ENCODE assay signal across 1 cellular context in the genomic region with DNA sequence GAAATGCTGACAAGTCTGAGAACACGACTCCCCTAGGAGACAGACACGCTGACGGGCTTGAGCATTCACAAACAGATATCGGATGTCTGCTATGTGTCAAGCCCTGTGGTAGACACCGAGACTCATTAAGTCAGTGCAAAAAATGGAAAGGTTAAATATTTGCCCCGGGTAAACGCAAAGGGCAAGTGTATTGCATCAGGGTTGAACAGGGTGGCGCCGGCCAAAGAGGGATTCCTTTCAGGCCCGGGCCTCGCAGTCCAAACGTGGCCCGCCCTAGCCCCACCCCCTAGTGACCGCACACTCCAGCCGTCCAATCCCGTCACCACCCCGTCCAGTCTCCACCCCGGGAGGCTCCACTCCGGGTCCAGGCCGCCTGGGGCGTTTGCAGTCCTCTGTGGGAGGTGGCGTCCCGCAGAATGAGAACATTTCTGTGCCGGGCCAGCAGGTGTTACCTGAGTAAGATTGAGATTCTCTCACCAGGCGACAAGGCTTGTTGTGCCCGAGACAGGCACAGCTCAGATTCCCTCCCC.
TF ChIP-seq lines count a peak whose summit lies in the region.

No MANE protein-coding gene starts in this region.

TF ChIP-seq in HepG2, 621 proteins besides CTCF, POLR2A, EP300 and RAD21 (continued from another document and continues in another):
- TF ChIP-seq, protein P1, sequence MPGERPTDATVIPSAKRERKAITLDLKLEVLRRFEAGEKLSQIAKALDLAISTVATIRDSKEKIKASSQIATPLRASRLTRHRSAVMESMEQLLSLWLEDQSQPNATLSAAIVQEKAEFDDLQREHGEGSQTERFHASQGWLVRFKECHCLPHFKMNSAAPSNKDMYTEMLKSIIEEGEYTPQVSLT (CRISPR knock-in tag; IDR thresholded peaks at IDR 0.05; ENCODE audit: borderline replicate concordance, low read depth), result no peak
- TF ChIP-seq, protein P2, sequence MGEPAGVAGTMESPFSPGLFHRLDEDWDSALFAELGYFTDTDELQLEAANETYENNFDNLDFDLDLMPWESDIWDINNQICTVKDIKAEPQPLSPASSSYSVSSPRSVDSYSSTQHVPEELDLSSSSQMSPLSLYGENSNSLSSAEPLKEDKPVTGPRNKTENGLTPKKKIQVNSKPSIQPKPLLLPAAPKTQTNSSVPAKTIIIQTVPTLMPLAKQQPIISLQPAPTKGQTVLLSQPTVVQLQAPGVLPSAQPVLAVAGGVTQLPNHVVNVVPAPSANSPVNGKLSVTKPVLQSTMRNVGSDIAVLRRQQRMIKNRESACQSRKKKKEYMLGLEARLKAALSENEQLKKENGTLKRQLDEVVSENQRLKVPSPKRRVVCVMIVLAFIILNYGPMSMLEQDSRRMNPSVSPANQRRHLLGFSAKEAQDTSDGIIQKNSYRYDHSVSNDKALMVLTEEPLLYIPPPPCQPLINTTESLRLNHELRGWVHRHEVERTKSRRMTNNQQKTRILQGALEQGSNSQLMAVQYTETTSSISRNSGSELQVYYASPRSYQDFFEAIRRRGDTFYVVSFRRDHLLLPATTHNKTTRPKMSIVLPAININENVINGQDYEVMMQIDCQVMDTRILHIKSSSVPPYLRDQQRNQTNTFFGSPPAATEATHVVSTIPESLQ (CRISPR knock-in tag; conservative IDR thresholded peaks at IDR 0.05), result no peak
- TF ChIP-seq ZNF747 (CRISPR knock-in tag; IDR thresholded peaks at IDR 0.05; ENCODE audit: borderline replicate concordance), result 0 out of 2 replicates have a peak, but pooled peaks have one; percentile 13
- TF ChIP-seq ZNF713 (CRISPR knock-in tag; IDR thresholded peaks at IDR 0.05), result no peak
- TF ChIP-seq KMT2B (CRISPR knock-in tag; IDR thresholded peaks at IDR 0.05), result peak; percentile 69; the same call in 1 of the 2 replicates
- peak; percentile 73 for TF ChIP-seq PITX1 (CRISPR knock-in tag; IDR thresholded peaks at IDR 0.05)
- peak; percentile 85 for TF ChIP-seq HNF4A (CRISPR knock-in tag; IDR thresholded peaks at IDR 0.05)
- no peak for TF ChIP-seq SIN3B (IDR thresholded peaks at IDR 0.05; ENCODE audit: low read length)
- TF ChIP-seq, protein P3, sequence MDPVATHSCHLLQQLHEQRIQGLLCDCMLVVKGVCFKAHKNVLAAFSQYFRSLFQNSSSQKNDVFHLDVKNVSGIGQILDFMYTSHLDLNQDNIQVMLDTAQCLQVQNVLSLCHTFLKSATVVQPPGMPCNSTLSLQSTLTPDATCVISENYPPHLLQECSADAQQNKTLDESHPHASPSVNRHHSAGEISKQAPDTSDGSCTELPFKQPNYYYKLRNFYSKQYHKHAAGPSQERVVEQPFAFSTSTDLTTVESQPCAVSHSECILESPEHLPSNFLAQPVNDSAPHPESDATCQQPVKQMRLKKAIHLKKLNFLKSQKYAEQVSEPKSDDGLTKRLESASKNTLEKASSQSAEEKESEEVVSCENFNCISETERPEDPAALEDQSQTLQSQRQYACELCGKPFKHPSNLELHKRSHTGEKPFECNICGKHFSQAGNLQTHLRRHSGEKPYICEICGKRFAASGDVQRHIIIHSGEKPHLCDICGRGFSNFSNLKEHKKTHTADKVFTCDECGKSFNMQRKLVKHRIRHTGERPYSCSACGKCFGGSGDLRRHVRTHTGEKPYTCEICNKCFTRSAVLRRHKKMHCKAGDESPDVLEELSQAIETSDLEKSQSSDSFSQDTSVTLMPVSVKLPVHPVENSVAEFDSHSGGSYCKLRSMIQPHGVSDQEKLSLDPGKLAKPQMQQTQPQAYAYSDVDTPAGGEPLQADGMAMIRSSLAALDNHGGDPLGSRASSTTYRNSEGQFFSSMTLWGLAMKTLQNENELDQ (CRISPR knock-in tag; IDR thresholded peaks at IDR 0.05; ENCODE audit: borderline replicate concordance), result no peak
- TF ChIP-seq, protein P4, sequence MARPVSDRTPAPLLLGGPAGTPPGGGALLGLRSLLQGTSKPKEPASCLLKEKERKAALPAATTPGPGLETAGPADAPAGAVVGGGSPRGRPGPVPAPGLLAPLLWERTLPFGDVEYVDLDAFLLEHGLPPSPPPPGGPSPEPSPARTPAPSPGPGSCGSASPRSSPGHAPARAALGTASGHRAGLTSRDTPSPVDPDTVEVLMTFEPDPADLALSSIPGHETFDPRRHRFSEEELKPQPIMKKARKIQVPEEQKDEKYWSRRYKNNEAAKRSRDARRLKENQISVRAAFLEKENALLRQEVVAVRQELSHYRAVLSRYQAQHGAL (CRISPR knock-in tag; IDR thresholded peaks at IDR 0.05; ENCODE audit: not compliant biosample characterization), result peak; percentile 60
- TF ChIP-seq, protein P5, sequence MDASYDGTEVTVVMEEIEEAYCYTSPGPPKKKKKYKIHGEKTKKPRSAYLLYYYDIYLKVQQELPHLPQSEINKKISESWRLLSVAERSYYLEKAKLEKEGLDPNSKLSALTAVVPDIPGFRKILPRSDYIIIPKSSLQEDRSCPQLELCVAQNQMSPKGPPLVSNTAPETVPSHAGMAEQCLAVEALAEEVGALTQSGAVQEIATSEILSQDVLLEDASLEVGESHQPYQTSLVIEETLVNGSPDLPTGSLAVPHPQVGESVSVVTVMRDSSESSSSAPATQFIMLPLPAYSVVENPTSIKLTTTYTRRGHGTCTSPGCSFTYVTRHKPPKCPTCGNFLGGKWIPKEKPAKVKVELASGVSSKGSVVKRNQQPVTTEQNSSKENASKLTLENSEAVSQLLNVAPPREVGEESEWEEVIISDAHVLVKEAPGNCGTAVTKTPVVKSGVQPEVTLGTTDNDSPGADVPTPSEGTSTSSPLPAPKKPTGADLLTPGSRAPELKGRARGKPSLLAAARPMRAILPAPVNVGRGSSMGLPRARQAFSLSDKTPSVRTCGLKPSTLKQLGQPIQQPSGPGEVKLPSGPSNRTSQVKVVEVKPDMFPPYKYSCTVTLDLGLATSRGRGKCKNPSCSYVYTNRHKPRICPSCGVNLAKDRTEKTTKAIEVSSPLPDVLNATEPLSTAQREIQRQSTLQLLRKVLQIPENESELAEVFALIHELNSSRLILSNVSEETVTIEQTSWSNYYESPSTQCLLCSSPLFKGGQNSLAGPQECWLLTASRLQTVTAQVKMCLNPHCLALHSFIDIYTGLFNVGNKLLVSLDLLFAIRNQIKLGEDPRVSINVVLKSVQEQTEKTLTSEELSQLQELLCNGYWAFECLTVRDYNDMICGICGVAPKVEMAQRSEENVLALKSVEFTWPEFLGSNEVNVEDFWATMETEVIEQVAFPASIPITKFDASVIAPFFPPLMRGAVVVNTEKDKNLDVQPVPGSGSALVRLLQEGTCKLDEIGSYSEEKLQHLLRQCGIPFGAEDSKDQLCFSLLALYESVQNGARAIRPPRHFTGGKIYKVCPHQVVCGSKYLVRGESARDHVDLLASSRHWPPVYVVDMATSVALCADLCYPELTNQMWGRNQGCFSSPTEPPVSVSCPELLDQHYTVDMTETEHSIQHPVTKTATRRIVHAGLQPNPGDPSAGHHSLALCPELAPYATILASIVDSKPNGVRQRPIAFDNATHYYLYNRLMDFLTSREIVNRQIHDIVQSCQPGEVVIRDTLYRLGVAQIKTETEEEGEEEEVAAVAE (CRISPR knock-in tag; IDR thresholded peaks at IDR 0.05; ENCODE audit: borderline replicate concordance), result no peak
- peak; percentile 73 for TF ChIP-seq ZNF331 (CRISPR knock-in tag; IDR thresholded peaks at IDR 0.05)
- TF ChIP-seq RFXAP (CRISPR knock-in tag; IDR thresholded peaks at IDR 0.05; ENCODE audit: borderline replicate concordance), result peak; percentile 92
- TF ChIP-seq, protein P6, sequence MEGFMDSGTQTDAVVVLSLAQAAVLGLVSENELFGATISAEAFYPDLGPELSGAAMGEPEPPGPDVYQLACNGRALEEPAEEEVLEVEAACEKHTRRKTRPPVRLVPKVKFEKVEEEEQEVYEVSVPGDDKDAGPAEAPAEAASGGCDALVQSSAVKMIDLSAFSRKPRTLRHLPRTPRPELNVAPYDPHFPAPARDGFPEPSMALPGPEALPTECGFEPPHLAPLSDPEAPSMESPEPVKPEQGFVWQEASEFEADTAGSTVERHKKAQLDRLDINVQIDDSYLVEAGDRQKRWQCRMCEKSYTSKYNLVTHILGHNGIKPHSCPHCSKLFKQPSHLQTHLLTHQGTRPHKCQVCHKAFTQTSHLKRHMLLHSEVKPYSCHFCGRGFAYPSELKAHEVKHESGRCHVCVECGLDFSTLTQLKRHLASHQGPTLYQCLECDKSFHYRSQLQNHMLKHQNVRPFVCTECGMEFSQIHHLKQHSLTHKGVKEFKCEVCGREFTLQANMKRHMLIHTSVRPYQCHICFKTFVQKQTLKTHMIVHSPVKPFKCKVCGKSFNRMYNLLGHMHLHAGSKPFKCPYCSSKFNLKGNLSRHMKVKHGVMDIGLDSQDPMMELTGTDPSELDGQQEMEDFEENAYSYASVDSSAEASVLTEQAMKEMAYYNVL (CRISPR knock-in tag; IDR thresholded peaks at IDR 0.05; ENCODE audit: borderline replicate concordance), result 0 out of 2 replicates have a peak, but pooled peaks have one; percentile 67
- TF ChIP-seq, protein P7, sequence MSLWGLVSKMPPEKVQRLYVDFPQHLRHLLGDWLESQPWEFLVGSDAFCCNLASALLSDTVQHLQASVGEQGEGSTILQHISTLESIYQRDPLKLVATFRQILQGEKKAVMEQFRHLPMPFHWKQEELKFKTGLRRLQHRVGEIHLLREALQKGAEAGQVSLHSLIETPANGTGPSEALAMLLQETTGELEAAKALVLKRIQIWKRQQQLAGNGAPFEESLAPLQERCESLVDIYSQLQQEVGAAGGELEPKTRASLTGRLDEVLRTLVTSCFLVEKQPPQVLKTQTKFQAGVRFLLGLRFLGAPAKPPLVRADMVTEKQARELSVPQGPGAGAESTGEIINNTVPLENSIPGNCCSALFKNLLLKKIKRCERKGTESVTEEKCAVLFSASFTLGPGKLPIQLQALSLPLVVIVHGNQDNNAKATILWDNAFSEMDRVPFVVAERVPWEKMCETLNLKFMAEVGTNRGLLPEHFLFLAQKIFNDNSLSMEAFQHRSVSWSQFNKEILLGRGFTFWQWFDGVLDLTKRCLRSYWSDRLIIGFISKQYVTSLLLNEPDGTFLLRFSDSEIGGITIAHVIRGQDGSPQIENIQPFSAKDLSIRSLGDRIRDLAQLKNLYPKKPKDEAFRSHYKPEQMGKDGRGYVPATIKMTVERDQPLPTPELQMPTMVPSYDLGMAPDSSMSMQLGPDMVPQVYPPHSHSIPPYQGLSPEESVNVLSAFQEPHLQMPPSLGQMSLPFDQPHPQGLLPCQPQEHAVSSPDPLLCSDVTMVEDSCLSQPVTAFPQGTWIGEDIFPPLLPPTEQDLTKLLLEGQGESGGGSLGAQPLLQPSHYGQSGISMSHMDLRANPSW (CRISPR knock-in tag; IDR thresholded peaks at IDR 0.05; ENCODE audit: borderline replicate concordance), result peak; percentile 91; the same call in 1 of the 2 replicates
- no peak for TF ChIP-seq GABPB1 (CRISPR knock-in tag; IDR thresholded peaks at IDR 0.05)
- TF ChIP-seq MED8 (CRISPR knock-in tag; IDR thresholded peaks at IDR 0.05; ENCODE audit: insufficient replicate concordance), result no peak
- TF ChIP-seq, protein P8, sequence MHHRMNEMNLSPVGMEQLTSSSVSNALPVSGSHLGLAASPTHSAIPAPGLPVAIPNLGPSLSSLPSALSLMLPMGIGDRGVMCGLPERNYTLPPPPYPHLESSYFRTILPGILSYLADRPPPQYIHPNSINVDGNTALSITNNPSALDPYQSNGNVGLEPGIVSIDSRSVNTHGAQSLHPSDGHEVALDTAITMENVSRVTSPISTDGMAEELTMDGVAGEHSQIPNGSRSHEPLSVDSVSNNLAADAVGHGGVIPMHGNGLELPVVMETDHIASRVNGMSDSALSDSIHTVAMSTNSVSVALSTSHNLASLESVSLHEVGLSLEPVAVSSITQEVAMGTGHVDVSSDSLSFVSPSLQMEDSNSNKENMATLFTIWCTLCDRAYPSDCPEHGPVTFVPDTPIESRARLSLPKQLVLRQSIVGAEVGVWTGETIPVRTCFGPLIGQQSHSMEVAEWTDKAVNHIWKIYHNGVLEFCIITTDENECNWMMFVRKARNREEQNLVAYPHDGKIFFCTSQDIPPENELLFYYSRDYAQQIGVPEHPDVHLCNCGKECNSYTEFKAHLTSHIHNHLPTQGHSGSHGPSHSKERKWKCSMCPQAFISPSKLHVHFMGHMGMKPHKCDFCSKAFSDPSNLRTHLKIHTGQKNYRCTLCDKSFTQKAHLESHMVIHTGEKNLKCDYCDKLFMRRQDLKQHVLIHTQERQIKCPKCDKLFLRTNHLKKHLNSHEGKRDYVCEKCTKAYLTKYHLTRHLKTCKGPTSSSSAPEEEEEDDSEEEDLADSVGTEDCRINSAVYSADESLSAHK (CRISPR knock-in tag; IDR thresholded peaks at IDR 0.05; ENCODE audit: borderline replicate concordance), result no peak
- TF ChIP-seq FIP1L1 (IDR thresholded peaks at IDR 0.05; ENCODE audit: borderline replicate concordance, insufficient read depth, low read depth, low read length), result no peak
- TF ChIP-seq MBD4 (IDR thresholded peaks at IDR 0.05; ENCODE audit: borderline replicate concordance, low read length), result no peak
- no peak for TF ChIP-seq GTF3A (CRISPR knock-in tag; conservative IDR thresholded peaks at IDR 0.05)
- TF ChIP-seq ZNF777 (CRISPR knock-in tag; IDR thresholded peaks at IDR 0.05), result peak; percentile 78
- TF ChIP-seq NFKB2 (CRISPR knock-in tag; IDR thresholded peaks at IDR 0.05; ENCODE audit: borderline replicate concordance), result 0 out of 2 replicates have a peak, but pooled peaks have one; percentile 10
- TF ChIP-seq ELF4 (CRISPR knock-in tag; IDR thresholded peaks at IDR 0.05; ENCODE audit: borderline replicate concordance), result no peak
- no peak for TF ChIP-seq TOPORS (CRISPR knock-in tag; IDR thresholded peaks at IDR 0.05)
- peak; percentile 23; the same call in 1 of the 2 replicates for TF ChIP-seq ZNF431 (CRISPR knock-in tag; IDR thresholded peaks at IDR 0.05; ENCODE audit: borderline replicate concordance, low read depth)
- no peak for TF ChIP-seq ZNF839 (CRISPR knock-in tag; IDR thresholded peaks at IDR 0.05; ENCODE audit: borderline replicate concordance)
- TF ChIP-seq, protein P9, sequence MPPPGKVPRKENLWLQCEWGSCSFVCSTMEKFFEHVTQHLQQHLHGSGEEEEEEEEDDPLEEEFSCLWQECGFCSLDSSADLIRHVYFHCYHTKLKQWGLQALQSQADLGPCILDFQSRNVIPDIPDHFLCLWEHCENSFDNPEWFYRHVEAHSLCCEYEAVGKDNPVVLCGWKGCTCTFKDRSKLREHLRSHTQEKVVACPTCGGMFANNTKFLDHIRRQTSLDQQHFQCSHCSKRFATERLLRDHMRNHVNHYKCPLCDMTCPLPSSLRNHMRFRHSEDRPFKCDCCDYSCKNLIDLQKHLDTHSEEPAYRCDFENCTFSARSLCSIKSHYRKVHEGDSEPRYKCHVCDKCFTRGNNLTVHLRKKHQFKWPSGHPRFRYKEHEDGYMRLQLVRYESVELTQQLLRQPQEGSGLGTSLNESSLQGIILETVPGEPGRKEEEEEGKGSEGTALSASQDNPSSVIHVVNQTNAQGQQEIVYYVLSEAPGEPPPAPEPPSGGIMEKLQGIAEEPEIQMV (CRISPR knock-in tag; IDR thresholded peaks at IDR 0.05; ENCODE audit: low read depth), result peak; percentile 55; the same call in 1 of the 2 replicates
- TF ChIP-seq MED1 (CRISPR knock-in tag; IDR thresholded peaks at IDR 0.05), result peak; percentile 90
- no peak for TF ChIP-seq ZNF773 (CRISPR knock-in tag; IDR thresholded peaks at IDR 0.05; ENCODE audit: borderline replicate concordance)
- TF ChIP-seq ZMAT3 (CRISPR knock-in tag; conservative IDR thresholded peaks at IDR 0.05), result no peak
- no peak for TF ChIP-seq GZF1 (CRISPR knock-in tag; IDR thresholded peaks at IDR 0.05)
- TF ChIP-seq, protein P10, sequence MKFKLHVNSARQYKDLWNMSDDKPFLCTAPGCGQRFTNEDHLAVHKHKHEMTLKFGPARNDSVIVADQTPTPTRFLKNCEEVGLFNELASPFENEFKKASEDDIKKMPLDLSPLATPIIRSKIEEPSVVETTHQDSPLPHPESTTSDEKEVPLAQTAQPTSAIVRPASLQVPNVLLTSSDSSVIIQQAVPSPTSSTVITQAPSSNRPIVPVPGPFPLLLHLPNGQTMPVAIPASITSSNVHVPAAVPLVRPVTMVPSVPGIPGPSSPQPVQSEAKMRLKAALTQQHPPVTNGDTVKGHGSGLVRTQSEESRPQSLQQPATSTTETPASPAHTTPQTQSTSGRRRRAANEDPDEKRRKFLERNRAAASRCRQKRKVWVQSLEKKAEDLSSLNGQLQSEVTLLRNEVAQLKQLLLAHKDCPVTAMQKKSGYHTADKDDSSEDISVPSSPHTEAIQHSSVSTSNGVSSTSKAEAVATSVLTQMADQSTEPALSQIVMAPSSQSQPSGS (CRISPR knock-in tag; IDR thresholded peaks at IDR 0.05), result peak; percentile 94
- peak; percentile 97 for TF ChIP-seq SKI (IDR thresholded peaks at IDR 0.05; ENCODE audit: partially characterized antibody)
